Comparison of ENCODE assay signal across 8 cellular contexts in the genomic region with DNA sequence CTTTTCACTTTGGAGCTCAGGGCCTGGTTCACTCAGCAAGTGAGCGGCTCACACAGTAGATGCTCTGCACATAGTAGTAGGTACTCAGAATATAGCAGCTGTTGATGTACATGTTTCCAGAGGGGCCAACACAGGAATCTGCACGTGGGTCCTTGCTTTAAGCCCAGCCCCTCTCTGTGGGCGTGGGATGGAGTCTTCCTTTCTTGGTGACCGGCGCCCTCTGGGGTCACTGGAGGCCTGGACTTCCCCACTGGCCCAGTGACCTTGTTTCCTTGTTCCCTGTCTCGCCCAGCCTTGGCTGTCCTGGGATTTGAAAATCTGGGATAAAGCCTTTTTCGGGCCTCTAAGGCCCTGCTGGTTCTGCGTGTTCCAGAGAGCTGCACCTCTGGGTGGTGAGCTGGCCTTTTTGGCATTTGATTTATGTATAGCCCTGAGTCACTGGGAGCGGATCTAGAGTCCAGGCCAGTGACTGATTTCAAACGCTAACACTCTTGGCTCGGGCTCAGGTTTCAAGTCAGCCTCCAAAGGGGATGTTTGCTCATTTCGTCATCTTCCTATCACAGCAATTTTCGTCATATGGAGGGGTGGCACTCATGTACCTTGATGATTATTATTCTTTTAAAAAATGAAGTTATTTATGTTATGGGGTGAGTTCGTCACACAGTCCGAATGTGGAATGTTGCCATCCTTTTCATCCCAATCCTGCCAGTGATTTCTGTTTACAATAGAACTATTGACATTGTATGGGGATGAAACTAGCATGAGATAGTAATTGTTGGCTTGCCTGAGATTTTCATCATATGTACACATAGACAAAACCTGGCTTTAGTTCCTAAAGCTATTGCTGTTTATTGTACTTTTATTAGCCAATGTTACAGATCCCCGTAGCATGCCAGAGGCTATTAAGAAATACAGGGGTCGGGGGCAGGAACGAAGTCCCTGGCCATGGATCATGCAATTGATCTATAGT.
DNase-seq lines count a peak whose midpoint lies in the region; FAIRE-seq and TF ChIP-seq lines count a peak whose summit lies in the region.

No MANE protein-coding gene starts in this region.

- H3K9ac ChIP-seq in colonic mucosa (ENCODE audit: low read depth in 2 of 2, low read length in 2 of 2) = peak overlapping the region; percentile 29 to 41

- peak overlapping the region; percentile 80 for H3K27ac ChIP-seq in colonic mucosa
- H3K27ac ChIP-seq in testis = peak overlapping the region in 1 of 2 donors; percentile 8

- H3K9me3 ChIP-seq in colonic mucosa = no peaks in the 10 kb centered on the region
- H3K9me3 ChIP-seq in testis = no peaks in the 10 kb centered on the region

- no peak overlapping the region for H3K4me3 ChIP-seq in colonic mucosa
- H3K4me3 ChIP-seq in testis = no peak overlapping the region

- DNase-seq in H54 (ENCODE audit: insufficient read length, low spot score) (peak; percentile 86), NOMO-1 (lab: John Stamatoyannopoulos, UW; ENCODE audit: unreplicated experiment in 2 of 2) (peak; percentile 93 to 98), colonic mucosa (peak; percentile 87), left kidney (ENCODE audit: low read depth, low spot score) (peak; percentile 88), testis (peak; percentile 59), DMS79 treated with DMSO at 0.1 percent for 48 hours (lab: John Stamatoyannopoulos, UW) (no peak)
- no peak for DNase-seq in activated CD8-positive, alpha-beta memory T cell treated with anti-CD3 and anti-CD28 coated beads for 24 hours
- DNase-seq in activated CD4-positive, CD25-positive, alpha-beta regulatory T cell (lab: John Stamatoyannopoulos, UW) = no peak

- H3K36me3 ChIP-seq in colonic mucosa (no peaks in the 10 kb centered on the region), testis (ENCODE audit: low read depth, missing control alignments) (no peaks in the 10 kb centered on the region)

- WGBS in testis, 2 donors = 41 to 43% methylated on average over 18 of the region's 18 CpGs

- no peaks in the 10 kb centered on the region for H3K27me3 ChIP-seq in colonic mucosa
- H3K27me3 ChIP-seq in testis = no peaks in the 10 kb centered on the region

- peak; percentile 65 for FAIRE-seq in H54 (lab: Jason Lieb, UNC)

- no peak for TF ChIP-seq POLR2A in H54 (IDR thresholded peaks at IDR 0.05; ENCODE audit: low read depth, low read length)
- TF ChIP-seq POLR2A in testis (IDR thresholded peaks at IDR 0.05) = no peak

- intact Hi-C loops in colonic mucosa (cut with DNase I) = no loop called here
- intact Hi-C loops in testis (cut with DNase I; ENCODE audit: low total_unique reads) = no loop called here

- H3K4me1 ChIP-seq in colonic mucosa = peaks cover 30% of the 10 kb centered on the region
- H3K4me1 ChIP-seq in testis = peaks cover 23% of the 10 kb centered on the region

- TF ChIP-seq CTCF in colonic mucosa (IDR thresholded peaks at IDR 0.05) = no peak
- no peak for TF ChIP-seq CTCF in testis (IDR thresholded peaks at IDR 0.05)

Comparison
In these comparisons a context has a peak if more than half of its experiments do, and no peak if none do; other contexts are left out.
1. DNase-seq: peak in H54 (single experiment), NOMO-1 (2 of 2), colonic mucosa (single experiment), left kidney (single experiment) and testis (single experiment); none in DMS79 treated with DMSO at 0.1 percent for 48 hours (single experiment), activated CD8-positive, alpha-beta memory T cell treated with anti-CD3 and anti-CD28 coated beads for 24 hours (single experiment) and activated CD4-positive, CD25-positive, alpha-beta regulatory T cell (0 of 4).